ENCODE assay signal across 10 cellular contexts in genomic region chr16:24635900-24636610, GRCh38.
DNase-seq lines count a peak whose midpoint lies in the region; ATAC-seq and TF ChIP-seq lines count a peak whose summit lies in the region.
"Had no signal": no experiment of that assay in that cellular context is flagged by ENCODE, and none has a peak within 500 bp of the region (broad histone marks: within the 10 kb centered on the region; RNA-seq: fewer than 3 reads in every experiment).

No MANE protein-coding gene starts in this region.

- peak; percentile 91 for DNase-seq in IMR-90
- DNase-seq in adipocyte (ENCODE audit: low read depth), result peak; percentile 97
- DNase-seq in right cardiac atrium, result peak; percentile 79 to 87 (median 86)
- peak; percentile 51 to 70 for DNase-seq in thyroid gland
- DNase-seq in activated CD8-positive, alpha-beta memory T cell treated with anti-CD3 and anti-CD28 coated beads, Interleukin-2, amount 50 U/mL, for 48 hours, result no peak
- DNase-seq in HuH-7 (ENCODE audit: low spot score), result no peak
- DNase-seq in NCI-H2107 treated with DMSO at 0.1 percent for 48 hours (lab: John Stamatoyannopoulos, UW; ENCODE audit: unreplicated experiment), result no peak
- no peak for DNase-seq in SKM-1 (lab: John Stamatoyannopoulos, UW; ENCODE audit: unreplicated experiment)
- DNase-seq: activated T-cell treated with anti-CD3 and anti-CD28 coated beads for 4 hours, spleen had no signal

- peak overlapping the region; percentile 38 for H3K4me2 ChIP-seq in IMR-90 (ENCODE audit: low read depth, low read length)

- H4K8ac ChIP-seq in IMR-90 (ENCODE audit: low read depth in 2 of 2, low read length in 2 of 2), result peak overlapping the region in 1 of 2 experiments; percentile 80; a peak in 2 of 4 replicates

- H2BK15ac ChIP-seq in IMR-90 (ENCODE audit: low read depth, low read length), result peak overlapping the region; percentile 43; the same call in 1 of the 3 replicates

- peak overlapping the region; percentile 20; the same call in 1 of the 2 replicates for H2AK5ac ChIP-seq in IMR-90 (ENCODE audit: low read depth, low read length)

- H2BK5ac ChIP-seq in IMR-90 (ENCODE audit: low read depth, low read length, poor library complexity, severe bottlenecking), result peak overlapping the region; percentile 77

- H3K36me3 ChIP-seq in IMR-90 (ENCODE audit: control insufficient read depth, insufficient read depth, low read length) (no peaks in the 10 kb centered on the region), adipocyte (ENCODE audit: control insufficient read depth, insufficient read depth, low read length, severe bottlenecking) (no peaks in the 10 kb centered on the region), thyroid gland (no peaks in the 10 kb centered on the region)
- H3K36me3 ChIP-seq: spleen had no signal

- dilution Hi-C loops in IMR-90 (cut with HindIII; ENCODE audit: low sequenced_read_pairs, unreplicated experiment), result no loop called here

- TF ChIP-seq RAD21 in IMR-90 (IDR thresholded peaks at IDR 0.05; ENCODE audit: low read length), result no peak

- H2AFZ ChIP-seq in IMR-90 (replicated peaks; ENCODE audit: low read length, poor library complexity), result no peak overlapping the region

- H3K14ac ChIP-seq in IMR-90 (replicated peaks; ENCODE audit: low read depth, low read length), result peak overlapping the region; percentile 34; the same call in 1 of the 2 replicates

- peak overlapping the region; percentile 85 for H2BK20ac ChIP-seq in IMR-90 (ENCODE audit: low read depth, low read length)

- 0 out of 2 replicates have a peak overlapping the region, but pooled peaks have one; percentile 46 for H3K56ac ChIP-seq in IMR-90 (ENCODE audit: extremely low read depth, insufficient read depth, low read length)

- ATAC-seq in IMR-90 (ENCODE audit: low read depth) (peak; percentile 83), right cardiac atrium (peak; percentile 57 to 81)

- POLR2A ChIA-PET in IMR-90 (lab: Charles Lee; ENCODE audit: unreplicated experiment), result no interaction called here

- peaks cover 3% of the 10 kb centered on the region for H3K4me1 ChIP-seq in IMR-90 (ENCODE audit: control insufficient read depth, insufficient read depth, low read length)
- H3K4me1 ChIP-seq in adipocyte (ENCODE audit: control insufficient read depth, insufficient read depth, low read length), result peaks cover 14% of the 10 kb centered on the region
- no peaks in the 10 kb centered on the region for H3K4me1 ChIP-seq in right cardiac atrium (ENCODE audit: control insufficient read depth, insufficient read depth, low read length)
- no peaks in the 10 kb centered on the region for H3K4me1 ChIP-seq in thyroid gland

- TF ChIP-seq CTCF in IMR-90 (conservative IDR thresholded peaks at IDR 0.05; ENCODE audit: low read depth, low read length), result no peak
- no peak for TF ChIP-seq CTCF in thyroid gland (IDR thresholded peaks at IDR 0.05)

- H3K4me3 ChIP-seq in IMR-90 (ENCODE audit: insufficient read depth, low read depth, low read length) (no peak overlapping the region), adipocyte (ENCODE audit: low read length) (no peak overlapping the region), right cardiac atrium (ENCODE audit: low read length) (no peak overlapping the region), thyroid gland (replicated peaks in 1 of 3) (no peak overlapping the region)
- H3K4me3 ChIP-seq: spleen had no signal

- H4K20me1 ChIP-seq in IMR-90 (ENCODE audit: insufficient read depth, low read length), result no peaks in the 10 kb centered on the region

- peak overlapping the region; percentile 70 for H4K5ac ChIP-seq in IMR-90 (ENCODE audit: low read depth, low read length)

- peak overlapping the region; percentile 84 for H3K27ac ChIP-seq in IMR-90 (ENCODE audit: insufficient read depth, low read length)
- no peak overlapping the region for H3K27ac ChIP-seq in right cardiac atrium (ENCODE audit: low read length)
- no peak overlapping the region for H3K27ac ChIP-seq in thyroid gland
- H3K27ac ChIP-seq: spleen had no signal

- in situ Hi-C loops in IMR-90 (cut with MboI; ENCODE audit: low sequenced_read_pairs), result no loop called here

- no CpG with 5 or more reads among the region's 6 CpGs for WGBS in IMR-90 (ENCODE audit: extremely low coverage in 2 of 2, insufficient read length in 1 of 2), 2 experiments
- WGBS in right cardiac atrium, result 17% methylated on average over 6 of the region's 6 CpGs
- WGBS in thyroid gland, 2 donors, result 34 to 37% methylated on average over 6 of the region's 6 CpGs

- TF ChIP-seq POLR2A in IMR-90 (IDR thresholded peaks at IDR 0.05; ENCODE audit: low read depth, low read length), result no peak
- TF ChIP-seq POLR2A in thyroid gland (IDR thresholded peaks at IDR 0.05), result no peak

- H3K23ac ChIP-seq in IMR-90 (ENCODE audit: low read depth, low read length), result peak overlapping the region; percentile 74

- H3K4ac ChIP-seq in IMR-90 (ENCODE audit: low read depth, low read length), result peak overlapping the region; percentile 81

- H2BK120ac ChIP-seq in IMR-90 (ENCODE audit: low read depth, low read length), result peak overlapping the region; percentile 90

- H3K79me1 ChIP-seq in IMR-90 (ENCODE audit: low read depth in 1 of 2, low read length in 2 of 2), result no peaks in the 10 kb centered on the region

- H3K9me1 ChIP-seq in IMR-90 (ENCODE audit: insufficient read depth, low read length), result peaks cover 5% of the 10 kb centered on the region

- CTCF ChIA-PET in IMR-90 (lab: Yijun Ruan, JAX), result interaction anchor here (0.6 kb wide), 1 partner anchor 421 kb away, joined by 4 read pairs; no protein-coding TSS in a partner anchor

- H3K9me3 ChIP-seq in IMR-90 (ENCODE audit: control insufficient read depth, insufficient read depth, low read length) (no peaks in the 10 kb centered on the region), adipocyte (ENCODE audit: control insufficient read depth, low read length) (no peaks in the 10 kb centered on the region), right cardiac atrium (ENCODE audit: control insufficient read depth, low read length) (no peaks in the 10 kb centered on the region), thyroid gland (no peaks in the 10 kb centered on the region)
- H3K9me3 ChIP-seq: spleen had no signal

- H2AK9ac ChIP-seq in IMR-90 (replicated peaks; ENCODE audit: low read depth, low read length, poor library complexity), result no peak overlapping the region

- peak overlapping the region; percentile 92 for H3K18ac ChIP-seq in IMR-90 (ENCODE audit: low read depth, low read length)

- H3K9ac ChIP-seq in IMR-90 (ENCODE audit: low read depth, low read length) (peak overlapping the region; percentile 44), adipocyte (ENCODE audit: low read length) (peak overlapping the region; percentile 20)

- BruUV-seq in IMR-90 (replicated peaks; lab: Mats Ljungman, UMichigan), result no TSS peak

- intact Hi-C loops in IMR-90 (cut with micrococcal nuclease), result loop anchor here (1.0 to 5.0 kb wide), 2 partner anchors 10 to 96 kb away; no protein-coding TSS in a partner anchor
- intact Hi-C loops in right cardiac atrium (cut with DNase I), result no loop called here
- intact Hi-C loops in thyroid gland (cut with DNase I), result no loop called here

- H4K91ac ChIP-seq in IMR-90 (ENCODE audit: insufficient read depth, low read depth, low read length), result peak overlapping the region; percentile 40

- H3K27me3 ChIP-seq in IMR-90 (ENCODE audit: control insufficient read depth, insufficient read depth, low read length), result no peaks in the 10 kb centered on the region
- no peaks in the 10 kb centered on the region for H3K27me3 ChIP-seq in adipocyte (replicated peaks; ENCODE audit: control insufficient read depth, insufficient read depth, low read length)
- no peaks in the 10 kb centered on the region for H3K27me3 ChIP-seq in right cardiac atrium (ENCODE audit: control insufficient read depth, insufficient read depth)
- H3K27me3 ChIP-seq in thyroid gland, result no peaks in the 10 kb centered on the region

TF ChIP-seq in IMR-90, 13 proteins besides CTCF, POLR2A, EP300 and RAD21:
- peak; percentile 70; the same call in 1 of the 2 replicates for TF ChIP-seq BHLHE40 (IDR thresholded peaks at IDR 0.05; ENCODE audit: low read depth, low read length)
- TF ChIP-seq MXI1 (IDR thresholded peaks at IDR 0.05; ENCODE audit: borderline replicate concordance, low read depth, low read length), result no peak
- TF ChIP-seq, protein P1, sequence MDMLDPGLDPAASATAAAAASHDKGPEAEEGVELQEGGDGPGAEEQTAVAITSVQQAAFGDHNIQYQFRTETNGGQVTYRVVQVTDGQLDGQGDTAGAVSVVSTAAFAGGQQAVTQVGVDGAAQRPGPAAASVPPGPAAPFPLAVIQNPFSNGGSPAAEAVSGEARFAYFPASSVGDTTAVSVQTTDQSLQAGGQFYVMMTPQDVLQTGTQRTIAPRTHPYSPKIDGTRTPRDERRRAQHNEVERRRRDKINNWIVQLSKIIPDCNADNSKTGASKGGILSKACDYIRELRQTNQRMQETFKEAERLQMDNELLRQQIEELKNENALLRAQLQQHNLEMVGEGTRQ (IDR thresholded peaks at IDR 0.05; ENCODE audit: low read depth, low read length), result peak; percentile 71
- TF ChIP-seq MAFK (IDR thresholded peaks at IDR 0.05; ENCODE audit: low read depth, low read length), result peak; percentile 71
- TF ChIP-seq CEBPB (IDR thresholded peaks at IDR 0.05; ENCODE audit: low read depth, low read length), result peak; percentile 81

Comparison
In these comparisons a context has a peak if more than half of its experiments do, and no peak if none do; other contexts are left out.
1. DNase-seq: peak in IMR-90 (single experiment), adipocyte (single experiment), right cardiac atrium (3 of 3) and thyroid gland (2 of 2); none in activated CD8-positive, alpha-beta memory T cell treated with anti-CD3 and anti-CD28 coated beads, Interleukin-2, amount 50 U/mL, for 48 hours (single experiment), HuH-7 (single experiment), NCI-H2107 treated with DMSO at 0.1 percent for 48 hours (single experiment) and SKM-1 (single experiment).